In genomic region chr15:70141376-70142071, GRCh38 we compare ENCODE assay signal across 9 cellular contexts. TPM values are rescaled to one million over a fixed set of nuclear protein-coding genes. Genes with fewer than 3 reads are reported as not detected.
DNase-seq lines count a peak whose midpoint lies in the region; ATAC-seq and TF ChIP-seq lines count a peak whose summit lies in the region.
"Had no signal": no experiment of that assay in that cellular context is flagged by ENCODE, and none has a peak within 500 bp of the region (broad histone marks: within the 10 kb centered on the region; RNA-seq: fewer than 3 reads in every experiment).

No MANE protein-coding gene starts in this region.

- H3K27me3 ChIP-seq in suprapubic skin, result peaks cover 3% of the 10 kb centered on the region
- H3K27me3 ChIP-seq: testis had no signal

- TF ChIP-seq CTCF in WI38 (IDR thresholded peaks at IDR 0.05; ENCODE audit: low read depth, low read length) (no peak), suprapubic skin (IDR thresholded peaks at IDR 0.05) (no peak)

- no peaks in the 10 kb centered on the region for H3K36me3 ChIP-seq in suprapubic skin

- TF ChIP-seq EP300 in suprapubic skin (IDR thresholded peaks at IDR 0.05), result no peak

- ATAC-seq in left lobe of liver (peak; percentile 11), GM19452 (IDR thresholded peaks at IDR 0.05; ENCODE audit: unreplicated experiment) (no peak)

- WGBS in suprapubic skin, result 92% methylated on average over 9 of the region's 10 CpGs

- H3K27ac ChIP-seq in suprapubic skin, result no peak overlapping the region
- H3K27ac ChIP-seq: testis had no signal

- H3K4me1 ChIP-seq in suprapubic skin, result peaks cover 14% of the 10 kb centered on the region

- peak; percentile 7 for DNase-seq in activated T-cell treated with anti-CD3 and anti-CD28 coated beads for 48 hours (ENCODE audit: low read depth)
- no peak for DNase-seq in activated T-cell treated with anti-CD3 and anti-CD28 coated beads for 4 hours
- no peak for DNase-seq in left lobe of liver (ENCODE audit: low spot score)
- DNase-seq in suprapubic skin (ENCODE audit: low spot score in 2 of 2), result no peak
- DNase-seq in DMS79 treated with DMSO at 0.1 percent for 48 hours (lab: John Stamatoyannopoulos, UW), result no peak
- DNase-seq in stimulated activated CD4-positive, alpha-beta T cell treated with anti-CD3 and anti-CD28 coated beads, Interleukin-1b, Interleukin-23, amount 100 ng/mL, for 48 hours, result no peak
- DNase-seq: testis had no signal

- H3K4me3 ChIP-seq in WI38 (ENCODE audit: low read depth, low read length) (peak overlapping the region; percentile 43), suprapubic skin (peak overlapping the region; percentile 19)
- H3K4me3 ChIP-seq: testis had no signal

- H3K9me3 ChIP-seq in suprapubic skin, result no peaks in the 10 kb centered on the region
- H3K9me3 ChIP-seq: testis had no signal

- no peak for TF ChIP-seq POLR2A in suprapubic skin (IDR thresholded peaks at IDR 0.05)

RNA-seq across cellular contexts. Expression of gene TLE3, which starts 43.8 kb away (rescaled TPM):
- total RNA-seq in left lobe of liver (7.0 TPM), suprapubic skin (100 to 1,000 TPM in 3 of 4 donors, 10 to 100 TPM in 1; 91.2 to 154 (median 137) TPM)

Comparison
In these comparisons a context has a peak if more than half of its experiments do, and no peak if none do; other contexts are left out.
1. RNA of gene TLE3, which starts 43.8 kb away (total RNA-seq): 91.2 to 154 TPM in suprapubic skin; 7.0 TPM in left lobe of liver (single experiment); every median in the first group is over 10 times any median in the second.